25 cellular contexts compared by ENCODE assay signal in the genomic region with DNA sequence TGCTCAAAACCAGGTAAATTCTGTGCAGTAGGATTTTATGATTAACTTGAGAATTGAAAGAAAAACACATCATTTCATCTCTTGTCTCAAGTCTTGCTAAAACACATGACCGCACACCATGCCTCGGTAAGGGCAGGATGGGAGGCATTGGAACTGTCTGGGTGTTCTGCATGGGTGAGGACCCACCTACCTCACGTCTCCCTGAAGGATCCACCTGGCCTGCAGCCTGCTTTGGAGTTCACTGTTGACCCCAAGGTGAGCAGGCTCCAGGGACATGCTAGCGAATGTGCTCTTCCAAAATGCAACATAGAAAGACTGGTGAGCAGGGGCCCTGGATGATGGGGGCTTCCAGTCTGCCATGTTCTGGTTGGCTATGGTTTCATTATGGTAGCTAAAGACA.
DNase-seq lines count a peak whose midpoint lies in the region; ATAC-seq and TF ChIP-seq lines count a peak whose summit lies in the region.
"Had no signal": no experiment of that assay in that cellular context is flagged by ENCODE, and none has a peak within 500 bp of the region (broad histone marks: within the 10 kb centered on the region; RNA-seq: fewer than 3 reads in every experiment).

No MANE protein-coding gene starts in this region.

- TF ChIP-seq CTCF in BE2C (IDR thresholded peaks at IDR 0.05; ENCODE audit: low read depth, low read length) = no peak

- H3K4me3 ChIP-seq in BE2C (ENCODE audit: low read depth, low read length) = no peak overlapping the region
- H3K4me3 ChIP-seq: body of pancreas, esophagus muscularis mucosa, gastroesophageal sphincter, HAP-1, K562, lung, PC-9, upper lobe of right lung had no signal

- H3K36me3 ChIP-seq in BE2C = no peaks in the 10 kb centered on the region
- H3K36me3 ChIP-seq: HAP-1, upper lobe of right lung had no signal

- DNase-seq in stimulated activated naive CD8-positive, alpha-beta T cell treated with anti-CD3 and anti-CD28 coated beads, Interleukin-15, Interleukin-2, amounts not matched to agents 100 U/mL and 50 U/mL, for 24 hours = no peak
- DNase-seq in activated T-helper 2 cell treated with anti-CD3 and anti-CD28 coated beads, Interferon-gamma antibody, Interleukin-2, Interleukin-4, amounts not matched to agents 10 μg/mL and 5 μg/mL and 100 μg/mL, durations not matched to agents 14 hours and 24 hours and 36 hours (ENCODE audit: low spot score) = no peak
- DNase-seq in mesenteric fat pad (ENCODE audit: low spot score) (peak; percentile 45), BE2C (no peak)
- no peak for DNase-seq in stimulated activated CD4-positive, alpha-beta T cell treated with anti-CD3 and anti-CD28 coated beads, Interleukin-4, amount 100 ng/mL, for 24 hours
- DNase-seq: activated CD4-positive, alpha-beta T cell treated with anti-CD3 and anti-CD28 coated beads, Interleukin-2, amount 50 U/mL, for 4 hours; activated T-cell treated with anti-CD3 and anti-CD28 coated beads, Interleukin-2, amount 50 U/mL, for 1 hour; body of pancreas; DMS53; effector CD8-positive, alpha-beta T cell; GF-D8; islet precursor cell; MM.1S; NCI-H1417 treated with DMSO at 0.1 percent for 48 hours; PC-9; stimulated activated CD4-positive, alpha-beta T cell treated with anti-CD3 and anti-CD28 coated beads, Interleukin-4, amount 100 ng/mL, for 4 hours; T-helper 1 cell; upper lobe of right lung had no signal

- no peak overlapping the region for H3K4me3 Mint-ChIP-seq in stimulated activated naive CD8-positive, alpha-beta T cell treated with anti-CD3 and anti-CD28 coated beads, Interleukin-15, Interleukin-2, amounts not matched to agents 100 ng/mL and 50 ng/mL, for 24 hours
- no peak overlapping the region for H3K4me3 Mint-ChIP-seq in activated T-helper 2 cell treated with anti-CD3 and anti-CD28 coated beads, Interferon-gamma antibody, Interleukin-2, Interleukin-4, amounts not matched to agents 10 μg/mL and 5 μg/mL and 100 μg/mL, durations not matched to agents 14 hours and 24 hours and 36 hours (ENCODE audit: low read depth)

- H3K4me1 Mint-ChIP-seq in stimulated activated naive CD8-positive, alpha-beta T cell treated with anti-CD3 and anti-CD28 coated beads, Interleukin-15, Interleukin-2, amounts not matched to agents 100 ng/mL and 50 ng/mL, for 24 hours (ENCODE audit: low read depth) = peaks cover 95% of the 10 kb centered on the region
- peaks cover 78% of the 10 kb centered on the region for H3K4me1 Mint-ChIP-seq in activated T-helper 2 cell treated with anti-CD3 and anti-CD28 coated beads, Interferon-gamma antibody, Interleukin-2, Interleukin-4, amounts not matched to agents 10 μg/mL and 5 μg/mL and 100 μg/mL, durations not matched to agents 14 hours and 24 hours and 36 hours (ENCODE audit: low read depth)

- H3K27me3 ChIP-seq in BE2C = no peaks in the 10 kb centered on the region
- H3K27me3 ChIP-seq: body of pancreas, esophagus muscularis mucosa, gastroesophageal sphincter, upper lobe of right lung had no signal

- peaks cover 75% of the 10 kb centered on the region for H3K36me3 Mint-ChIP-seq in stimulated activated naive CD8-positive, alpha-beta T cell treated with anti-CD3 and anti-CD28 coated beads, Interleukin-15, Interleukin-2, amounts not matched to agents 100 ng/mL and 50 ng/mL, for 24 hours (ENCODE audit: low read depth)
- H3K36me3 Mint-ChIP-seq in activated T-helper 2 cell treated with anti-CD3 and anti-CD28 coated beads, Interferon-gamma antibody, Interleukin-2, Interleukin-4, amounts not matched to agents 10 μg/mL and 5 μg/mL and 100 μg/mL, durations not matched to agents 14 hours and 24 hours and 36 hours (ENCODE audit: low read depth) = peaks cover 86% of the 10 kb centered on the region

- no peaks in the 10 kb centered on the region for H3K4me1 ChIP-seq in BE2C

- peaks cover 3% of the 10 kb centered on the region for H3K9me3 Mint-ChIP-seq in stimulated activated naive CD8-positive, alpha-beta T cell treated with anti-CD3 and anti-CD28 coated beads, Interleukin-15, Interleukin-2, amounts not matched to agents 100 ng/mL and 50 ng/mL, for 24 hours
- H3K9me3 Mint-ChIP-seq in activated T-helper 2 cell treated with anti-CD3 and anti-CD28 coated beads, Interferon-gamma antibody, Interleukin-2, Interleukin-4, amounts not matched to agents 10 μg/mL and 5 μg/mL and 100 μg/mL, durations not matched to agents 14 hours and 24 hours and 36 hours = no peaks in the 10 kb centered on the region

- intact Hi-C loops in activated T-helper 2 cell treated with anti-CD3 and anti-CD28 coated beads, Interferon-gamma antibody, Interleukin-2, Interleukin-4, amounts not matched to agents 10 μg/mL and 5 μg/mL and 100 μg/mL, durations not matched to agents 14 hours and 24 hours and 36 hours (cut with micrococcal nuclease) = no loop called here

- H3K27ac Mint-ChIP-seq in stimulated activated naive CD8-positive, alpha-beta T cell treated with anti-CD3 and anti-CD28 coated beads, Interleukin-15, Interleukin-2, amounts not matched to agents 100 ng/mL and 50 ng/mL, for 24 hours = peak overlapping the region; percentile 9
- H3K27ac Mint-ChIP-seq in activated T-helper 2 cell treated with anti-CD3 and anti-CD28 coated beads, Interferon-gamma antibody, Interleukin-2, Interleukin-4, amounts not matched to agents 10 μg/mL and 5 μg/mL and 100 μg/mL, durations not matched to agents 14 hours and 24 hours and 36 hours = peak overlapping the region; percentile 31

- no peaks in the 10 kb centered on the region for H3K27me3 Mint-ChIP-seq in stimulated activated naive CD8-positive, alpha-beta T cell treated with anti-CD3 and anti-CD28 coated beads, Interleukin-15, Interleukin-2, amounts not matched to agents 100 ng/mL and 50 ng/mL, for 24 hours
- H3K27me3 Mint-ChIP-seq in activated T-helper 2 cell treated with anti-CD3 and anti-CD28 coated beads, Interferon-gamma antibody, Interleukin-2, Interleukin-4, amounts not matched to agents 10 μg/mL and 5 μg/mL and 100 μg/mL, durations not matched to agents 14 hours and 24 hours and 36 hours (ENCODE audit: low read depth) = no peaks in the 10 kb centered on the region

- ATAC-seq in stimulated activated naive CD8-positive, alpha-beta T cell treated with anti-CD3 and anti-CD28 coated beads, Interleukin-15, Interleukin-2, amounts not matched to agents 100 U/mL and 50 U/mL, for 24 hours = no peak
- ATAC-seq in GM18909 (IDR thresholded peaks at IDR 0.05; ENCODE audit: poor library complexity, unreplicated experiment) = no peak
- ATAC-seq: body of pancreas, gastroesophageal sphincter, K562, upper lobe of right lung had no signal

- no peaks in the 10 kb centered on the region for H3K9me3 ChIP-seq in BE2C
- H3K9me3 ChIP-seq: body of pancreas, esophagus muscularis mucosa, gastroesophageal sphincter, HAP-1, upper lobe of right lung had no signal
